ENCODE assay signal across 11 cellular contexts in genomic region chr2:152585830-152586484, GRCh38.
DNase-seq lines count a peak whose midpoint lies in the region; ATAC-seq and TF ChIP-seq lines count a peak whose summit lies in the region.
"Had no signal": no experiment of that assay in that cellular context is flagged by ENCODE, and none has a peak within 500 bp of the region (broad histone marks: within the 10 kb centered on the region; RNA-seq: fewer than 3 reads in every experiment).

No MANE protein-coding gene starts in this region.

- H4K20me1 ChIP-seq in MM.1S (ENCODE audit: insufficient read depth, low read length), result no peaks in the 10 kb centered on the region

- H3K36me3 ChIP-seq in SJSA1 (no peaks in the 10 kb centered on the region), MM.1S (replicated peaks; ENCODE audit: insufficient read depth, low read length) (no peaks in the 10 kb centered on the region)

- H3K9me3 ChIP-seq in SJSA1 (replicated peaks) (no peaks in the 10 kb centered on the region), MM.1S (replicated peaks; ENCODE audit: insufficient read depth, low read length) (no peaks in the 10 kb centered on the region)

- no peak overlapping the region for H3K9ac ChIP-seq in MM.1S (ENCODE audit: low read length)
- H3K9ac ChIP-seq: KMS-11 had no signal

- H3K27ac ChIP-seq in SJSA1 (no peak overlapping the region), MM.1S (ENCODE audit: low read length) (no peak overlapping the region)
- H3K27ac ChIP-seq: epithelial cell of prostate, KMS-11, PC-9 had no signal

- H3K9me2 ChIP-seq in MM.1S (replicated peaks; ENCODE audit: insufficient read depth, low read length), result no peaks in the 10 kb centered on the region

- H3K4me2 ChIP-seq in MM.1S (ENCODE audit: low read depth, low read length), result no peak overlapping the region
- H3K4me2 ChIP-seq: KMS-11, PC-9 had no signal

- no peaks in the 10 kb centered on the region for H3F3A ChIP-seq in MM.1S (ENCODE audit: insufficient read depth, low read length)

- no peak for TF ChIP-seq CTCF in fibroblast of mammary gland (conservative IDR thresholded peaks at IDR 0.05; ENCODE audit: control insufficient read depth, insufficient read depth, low read depth, low read length)
- TF ChIP-seq CTCF in retinal pigment epithelial cell (conservative IDR thresholded peaks at IDR 0.05; ENCODE audit: low read depth, low read length), result no peak
- no peak for TF ChIP-seq CTCF in MM.1S (IDR thresholded peaks at IDR 0.05; ENCODE audit: low read length)

- H3K79me2 ChIP-seq in MM.1S (ENCODE audit: low read length), result no peaks in the 10 kb centered on the region

- peak; percentile 84 for DNase-seq in ELR (ENCODE audit: low read depth)
- peak; percentile 66 to 69 for DNase-seq in SJSA1 (ENCODE audit: low read depth in 1 of 2, low spot score in 2 of 2)
- DNase-seq in fibroblast of mammary gland (ENCODE audit: low read depth), result peak; percentile 98
- DNase-seq in retinal pigment epithelial cell (ENCODE audit: low read depth), result peak; percentile 95
- DNase-seq in MM.1S, result no peak
- DNase-seq in NOMO-1 (lab: John Stamatoyannopoulos, UW; ENCODE audit: unreplicated experiment in 2 of 2), result no peak
- DNase-seq: PC-9 had no signal

- H3K4me3 ChIP-seq in SJSA1 (no peak overlapping the region), fibroblast of mammary gland (ENCODE audit: control insufficient read depth, low read depth, low read length) (no peak overlapping the region), retinal pigment epithelial cell (ENCODE audit: low read length) (no peak overlapping the region), MM.1S (ENCODE audit: low read length) (no peak overlapping the region)
- H3K4me3 ChIP-seq: PC-9 had no signal

- no peak for ATAC-seq in HG02840 (IDR thresholded peaks at IDR 0.05; ENCODE audit: low FRiP score, unreplicated experiment)
- no peak for ATAC-seq in HG03108 (IDR thresholded peaks at IDR 0.05; ENCODE audit: unreplicated experiment)

- H3K4me1 ChIP-seq in SJSA1 (replicated peaks) (peaks cover 34% of the 10 kb centered on the region), MM.1S (ENCODE audit: low read length) (peaks cover 2% of the 10 kb centered on the region; the same call in 1 of the 2 replicates)

- no peaks in the 10 kb centered on the region for H3K27me3 ChIP-seq in SJSA1 (replicated peaks)
- no peaks in the 10 kb centered on the region for H3K27me3 ChIP-seq in MM.1S (replicated peaks; ENCODE audit: insufficient read depth, low read length)

- H2AFZ ChIP-seq in MM.1S (ENCODE audit: low read length), result no peak overlapping the region
- H2AFZ ChIP-seq: PC-9 had no signal

Comparison
In these comparisons a context has a peak if more than half of its experiments do, and no peak if none do; other contexts are left out.
1. DNase-seq: peak in ELR (single experiment), SJSA1 (2 of 2), fibroblast of mammary gland (single experiment) and retinal pigment epithelial cell (single experiment); none in MM.1S (single experiment) and NOMO-1 (0 of 2).